1 cellular context compared by ENCODE assay signal in genomic region chr17:48460055-48460454, GRCh38.
TF ChIP-seq lines count a peak whose summit lies in the region.

No MANE protein-coding gene starts in this region.

TF ChIP-seq in GM23338, 12 proteins besides CTCF, POLR2A, EP300 and RAD21 (continued from another document):
- TF ChIP-seq ZNF462 (CRISPR knock-in tag; IDR thresholded peaks at IDR 0.05) (no peak), STAT1 (IDR thresholded peaks at IDR 0.05; ENCODE audit: unreplicated experiment) (no peak), CREB1 (CRISPR knock-in tag; IDR thresholded peaks at IDR 0.05; ENCODE audit: low read depth) (no peak), ZNF331 (CRISPR knock-in tag; IDR thresholded peaks at IDR 0.05; ENCODE audit: low read depth) (no peak), NANOG (IDR thresholded peaks at IDR 0.05; ENCODE audit: borderline replicate concordance) (no peak), ZNF114 (CRISPR knock-in tag; IDR thresholded peaks at IDR 0.05) (no peak), EZH2phosphoT487 (IDR thresholded peaks at IDR 0.05; ENCODE audit: unreplicated experiment) (no peak), POLR2AphosphoS5 (IDR thresholded peaks at IDR 0.05; ENCODE audit: low read depth) (no peak), JUNB (IDR thresholded peaks at IDR 0.05; ENCODE audit: unreplicated experiment) (no peak), ETS1 (IDR thresholded peaks at IDR 0.05) (no peak)
